Comparison of ENCODE assay signal across 16 cellular contexts in the genomic region with DNA sequence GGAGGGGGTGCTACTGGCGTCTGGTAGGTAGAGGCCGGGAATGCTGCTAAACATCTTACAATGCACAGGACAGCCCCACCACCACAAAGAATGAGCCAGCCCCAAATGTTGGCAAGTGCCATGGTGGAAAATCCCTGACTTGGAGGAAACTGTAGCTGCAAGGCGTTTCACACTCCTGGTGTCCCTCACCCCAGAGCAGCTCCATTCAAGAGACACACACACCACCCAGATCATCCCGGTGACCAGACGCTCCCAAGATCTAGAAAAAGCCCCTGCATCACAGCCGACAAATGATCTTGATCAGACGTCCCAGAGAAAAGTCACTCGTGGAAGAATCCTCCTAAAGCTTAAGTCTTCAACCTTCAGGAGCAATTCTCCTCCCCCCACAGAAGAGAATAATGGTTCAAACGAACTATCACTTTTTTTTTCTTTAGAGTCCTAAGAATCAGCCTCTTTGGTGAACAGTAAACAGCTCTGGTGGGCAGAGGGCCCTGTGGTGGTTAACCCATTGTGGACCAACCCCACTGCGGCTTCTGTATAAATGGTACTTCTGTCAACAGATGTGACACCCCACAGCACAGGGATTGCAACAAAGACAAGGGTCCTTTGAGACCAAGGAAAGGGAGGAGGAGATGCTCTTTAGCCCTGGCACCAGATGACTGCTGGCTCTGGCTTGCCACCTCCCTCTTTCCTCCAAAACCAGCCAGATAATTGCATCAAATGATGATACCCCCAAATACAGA. TPM values are rescaled to one million over a fixed set of nuclear protein-coding genes. Genes with fewer than 3 reads are reported as not detected.
DNase-seq lines count a peak whose midpoint lies in the region; TF ChIP-seq lines count a peak whose summit lies in the region.
"Had no signal": no experiment of that assay in that cellular context is flagged by ENCODE, and none has a peak within 500 bp of the region (broad histone marks: within the 10 kb centered on the region; RNA-seq: fewer than 3 reads in every experiment).

No MANE protein-coding gene starts in this region.

- H3K9ac ChIP-seq in Karpas-422 (ENCODE audit: low read length), result no peak overlapping the region

- H3K4me2 ChIP-seq in Karpas-422 (ENCODE audit: low read depth, low read length, poor library complexity, severe bottlenecking), result no peak overlapping the region

- H3K79me2 ChIP-seq in Karpas-422 (ENCODE audit: low read length), result peaks cover 55% of the 10 kb centered on the region

- no peak for TF ChIP-seq CTCF in type B pancreatic cell (conservative IDR thresholded peaks at IDR 0.05)

- H3K36me3 Mint-ChIP-seq in activated T-cell treated with anti-CD3 and anti-CD28 coated beads, Interleukin-2, amount 50 U/mL, for 24 hours (ENCODE audit: low read depth), result peaks cover 12% of the 10 kb centered on the region
- H3K36me3 Mint-ChIP-seq in type B pancreatic cell, result no peaks in the 10 kb centered on the region

- H3K9me3 Mint-ChIP-seq in activated T-cell treated with anti-CD3 and anti-CD28 coated beads, Interleukin-2, amount 50 U/mL, for 24 hours, result no peaks in the 10 kb centered on the region
- no peaks in the 10 kb centered on the region for H3K9me3 Mint-ChIP-seq in type B pancreatic cell
- H3K9me3 Mint-ChIP-seq: activated CD4-positive, alpha-beta T cell treated with anti-CD3 and anti-CD28 coated beads, Interleukin-2, amount 10 ng/mL, durations not matched to agents 24 days and 14 days had no signal

- H3K36me3 ChIP-seq in Karpas-422 (ENCODE audit: insufficient read depth, low read length), result no peaks in the 10 kb centered on the region
- H3K36me3 ChIP-seq: HAP-1 had no signal

- DNase-seq in activated T-cell treated with anti-CD3 and anti-CD28 coated beads, Interleukin-2, amount 50 U/mL, for 24 hours, result no peak
- DNase-seq in activated T-cell treated with anti-CD3 and anti-CD28 coated beads for 4 hours (no peak), caudate nucleus (lab: John Stamatoyannopoulos, UW) (peak in 46 of 61 donors; percentile 7 to 83 (median 48)), midbrain (lab: John Stamatoyannopoulos, UW) (peak; percentile 58), type B pancreatic cell (ENCODE audit: extremely low spot score, unreplicated experiment) (no peak), NCI-H526 treated with DMSO at 0.1 percent for 48 hours (lab: John Stamatoyannopoulos, UW) (no peak), Karpas-422 (no peak)
- DNase-seq in activated CD8-positive, alpha-beta memory T cell treated with anti-CD3 and anti-CD28 coated beads, Interleukin-2, amount 50 U/mL, for 48 hours, result no peak
- DNase-seq: activated CD4-positive, alpha-beta T cell treated with anti-CD3 and anti-CD28 coated beads, Interleukin-2, amount 10 ng/mL, durations not matched to agents 24 days and 14 days; activated gamma-delta T cell treated with Interleukin-2 at 50 U/mL for 16 hours; NCI-H1930; right cardiac atrium; testis had no signal

- H3K4me3 ChIP-seq in Karpas-422 (ENCODE audit: low read length), result no peak overlapping the region
- H3K4me3 ChIP-seq: HAP-1, K562, testis had no signal

- H3K9me2 ChIP-seq in Karpas-422 (replicated peaks; ENCODE audit: insufficient read depth, low read length), result no peaks in the 10 kb centered on the region

- peaks cover 33% of the 10 kb centered on the region for H3K4me1 ChIP-seq in Karpas-422 (ENCODE audit: low read length)

- H3K4me1 Mint-ChIP-seq in activated T-cell treated with anti-CD3 and anti-CD28 coated beads, Interleukin-2, amount 50 U/mL, for 24 hours (ENCODE audit: low read depth), result peaks cover 54% of the 10 kb centered on the region
- H3K4me1 Mint-ChIP-seq in type B pancreatic cell (ENCODE audit: unreplicated experiment), result peaks cover 52% of the 10 kb centered on the region

- no peak overlapping the region for H2AFZ ChIP-seq in Karpas-422 (ENCODE audit: low read length)

- no peak overlapping the region for H3K27ac Mint-ChIP-seq in activated T-cell treated with anti-CD3 and anti-CD28 coated beads, Interleukin-2, amount 50 U/mL, for 24 hours
- peak overlapping the region; percentile 94 for H3K27ac Mint-ChIP-seq in type B pancreatic cell
- H3K27ac Mint-ChIP-seq: activated CD4-positive, alpha-beta T cell treated with anti-CD3 and anti-CD28 coated beads, Interleukin-2, amount 10 ng/mL, durations not matched to agents 24 days and 14 days had no signal

- peak overlapping the region; percentile 94 for H3K27ac ChIP-seq in caudate nucleus (ENCODE audit: low read depth, low read length)
- no peak overlapping the region for H3K27ac ChIP-seq in Karpas-422 (ENCODE audit: low read length)
- H3K27ac ChIP-seq: coronary artery, testis had no signal

- H3K9me3 ChIP-seq in Karpas-422 (ENCODE audit: low read length), result no peaks in the 10 kb centered on the region
- H3K9me3 ChIP-seq: HAP-1, testis had no signal

- no peaks in the 10 kb centered on the region for H4K20me1 ChIP-seq in Karpas-422 (ENCODE audit: insufficient read depth, low read depth, low read length)

- H3K27me3 Mint-ChIP-seq in activated T-cell treated with anti-CD3 and anti-CD28 coated beads, Interleukin-2, amount 50 U/mL, for 24 hours, result no peaks in the 10 kb centered on the region
- H3K27me3 Mint-ChIP-seq in type B pancreatic cell, result peaks cover 15% of the 10 kb centered on the region

- H3K27me3 ChIP-seq in Karpas-422 (ENCODE audit: low read length), result no peaks in the 10 kb centered on the region
- H3K27me3 ChIP-seq: testis had no signal

- H3K4me3 Mint-ChIP-seq in activated T-cell treated with anti-CD3 and anti-CD28 coated beads, Interleukin-2, amount 50 U/mL, for 24 hours, result peak overlapping the region; percentile 35
- H3K4me3 Mint-ChIP-seq in type B pancreatic cell, result peak overlapping the region; percentile 98

RNA-seq across cellular contexts. Expression of gene GLTP, which starts 2.7 kb away (rescaled TPM):
- 48.7 and 118 TPM in 2 replicates for total RNA-seq in type B pancreatic cell (ENCODE audit: low replicate concordance)
- 26.5 and 29.5 TPM in 2 replicates for total RNA-seq in Karpas-422 (2014; rRNA removed; shearing (Covaris generic); ENCODE audit: low replicate concordance)

RNA-seq across cellular contexts. Expression of gene TCHP, which starts 22.4 kb away (rescaled TPM):
- 21.6 TPM in 2 replicates for total RNA-seq in type B pancreatic cell (ENCODE audit: low replicate concordance)
- 11.8 and 17.0 TPM in 2 replicates for total RNA-seq in Karpas-422 (2014; rRNA removed; shearing (Covaris generic); ENCODE audit: low replicate concordance)

RNA-seq across cellular contexts. Expression of gene TRPV4, which starts 44.5 kb away (rescaled TPM):
- total RNA-seq in type B pancreatic cell (ENCODE audit: low replicate concordance), result 2.1 and 3.1 TPM in 2 replicates
- total RNA-seq in Karpas-422 (2014; rRNA removed; shearing (Covaris generic); ENCODE audit: low replicate concordance), result not detected in 2 replicates
- total RNA-seq: activated CD4-positive, alpha-beta T cell treated with anti-CD3 and anti-CD28 coated beads, Interleukin-2, amount 10 ng/mL, durations not matched to agents 24 days and 14 days; K562 had no signal

Comparison
In these comparisons a context has a peak if more than half of its experiments do, and no peak if none do; other contexts are left out.
1. DNase-seq: peak in caudate nucleus (46 of 61) and midbrain (single experiment); none in activated T-cell treated with anti-CD3 and anti-CD28 coated beads, Interleukin-2, amount 50 U/mL, for 24 hours (single experiment), activated T-cell treated with anti-CD3 and anti-CD28 coated beads for 4 hours (single experiment), type B pancreatic cell (single experiment), activated CD8-positive, alpha-beta memory T cell treated with anti-CD3 and anti-CD28 coated beads, Interleukin-2, amount 50 U/mL, for 48 hours (single experiment), NCI-H526 treated with DMSO at 0.1 percent for 48 hours (single experiment) and Karpas-422 (single experiment).